Comparison of ENCODE assay signal across 13 cellular contexts in genomic region chr9:20436475-20437195, GRCh38.
DNase-seq lines count a peak whose midpoint lies in the region; ATAC-seq and TF ChIP-seq lines count a peak whose summit lies in the region.
"Had no signal": no experiment of that assay in that cellular context is flagged by ENCODE, and none has a peak within 500 bp of the region (broad histone marks: within the 10 kb centered on the region; RNA-seq: fewer than 3 reads in every experiment).

No MANE protein-coding gene starts in this region.

- no peak for DNase-seq in activated T-cell treated with anti-CD3 and anti-CD28 coated beads, Interleukin-2, amount 50 U/mL, for 4 hours
- no peak for DNase-seq in activated T-cell treated with anti-CD3 and anti-CD28 coated beads, Interleukin-2, amount 50 U/mL, for 24 hours
- DNase-seq in stimulated activated naive CD8-positive, alpha-beta T cell treated with anti-CD3 and anti-CD28 coated beads, Interleukin-15, amount 100 ng/mL, for 72 hours: no peak
- no peak for DNase-seq in stimulated activated naive CD8-positive, alpha-beta T cell treated with anti-CD3 and anti-CD28 coated beads, Interleukin-15, Interleukin-2, amounts not matched to agents 100 U/mL and 50 U/mL, for 24 hours
- DNase-seq in IMR-90: no peak
- no peak for DNase-seq in NCI-H2171 treated with DMSO at 0.1 percent for 48 hours (lab: John Stamatoyannopoulos, UW)
- DNase-seq in NCI-H1930 (lab: John Stamatoyannopoulos, UW): no peak
- DNase-seq: BE2C; CD4-positive, alpha-beta memory T cell; DMS153; DMS79 treated with DMSO at 0.1 percent for 48 hours had no signal

- no peaks in the 10 kb centered on the region; the same call in 1 of the 2 replicates for H3K27me3 ChIP-seq in IMR-90 (ENCODE audit: control insufficient read depth, insufficient read depth, low read length)
- H3K27me3 ChIP-seq: BE2C had no signal

- peaks cover 6% of the 10 kb centered on the region for H3K36me3 Mint-ChIP-seq in activated T-cell treated with anti-CD3 and anti-CD28 coated beads, Interleukin-2, amount 50 U/mL, for 4 hours (ENCODE audit: insufficient read depth)
- H3K36me3 Mint-ChIP-seq in activated T-cell treated with anti-CD3 and anti-CD28 coated beads, Interleukin-2, amount 50 U/mL, for 24 hours (ENCODE audit: low read depth): peaks cover 25% of the 10 kb centered on the region

- no peak overlapping the region for H3K14ac ChIP-seq in IMR-90 (replicated peaks; ENCODE audit: low read depth, low read length)

- no peak for TF ChIP-seq RAD21 in IMR-90 (IDR thresholded peaks at IDR 0.05; ENCODE audit: low read length)

- H3K56ac ChIP-seq in IMR-90 (ENCODE audit: extremely low read depth, insufficient read depth, low read length): no peak overlapping the region

- H2AK9ac ChIP-seq in IMR-90 (replicated peaks; ENCODE audit: low read depth, low read length, poor library complexity): no peak overlapping the region

- H3K4me2 ChIP-seq in IMR-90 (ENCODE audit: low read depth, low read length): no peak overlapping the region

- peak; percentile 61 to 63 for ATAC-seq in activated T-cell treated with anti-CD3 and anti-CD28 coated beads, Interleukin-2, amount 50 U/mL, for 4 hours
- ATAC-seq in stimulated activated naive CD8-positive, alpha-beta T cell treated with anti-CD3 and anti-CD28 coated beads, Interleukin-15, amount 100 ng/mL, for 72 hours: peak; percentile 60
- no peak for ATAC-seq in stimulated activated naive CD8-positive, alpha-beta T cell treated with anti-CD3 and anti-CD28 coated beads, Interleukin-15, Interleukin-2, amounts not matched to agents 100 U/mL and 50 U/mL, for 24 hours
- ATAC-seq in IMR-90 (ENCODE audit: low read depth): no peak
- ATAC-seq: HCT116 had no signal

- H3K27ac Mint-ChIP-seq in activated T-cell treated with anti-CD3 and anti-CD28 coated beads, Interleukin-2, amount 50 U/mL, for 24 hours: no peak overlapping the region
- no peak overlapping the region for H3K27ac Mint-ChIP-seq in stimulated activated naive CD8-positive, alpha-beta T cell treated with anti-CD3 and anti-CD28 coated beads, Interleukin-15, amount 100 ng/mL, for 72 hours

- H2BK120ac ChIP-seq in IMR-90 (ENCODE audit: low read depth, low read length): no peak overlapping the region

- no peaks in the 10 kb centered on the region for H3K27me3 Mint-ChIP-seq in activated T-cell treated with anti-CD3 and anti-CD28 coated beads, Interleukin-2, amount 50 U/mL, for 4 hours (ENCODE audit: low read depth)
- no peaks in the 10 kb centered on the region for H3K27me3 Mint-ChIP-seq in activated T-cell treated with anti-CD3 and anti-CD28 coated beads, Interleukin-2, amount 50 U/mL, for 24 hours
- H3K27me3 Mint-ChIP-seq in stimulated activated naive CD8-positive, alpha-beta T cell treated with anti-CD3 and anti-CD28 coated beads, Interleukin-15, amount 100 ng/mL, for 72 hours: no peaks in the 10 kb centered on the region
- H3K27me3 Mint-ChIP-seq: CD4-positive, alpha-beta memory T cell had no signal

- H2BK20ac ChIP-seq in IMR-90 (ENCODE audit: low read depth, low read length): no peak overlapping the region

- H3K23ac ChIP-seq in IMR-90 (ENCODE audit: low read depth, low read length): no peak overlapping the region

- TF ChIP-seq POLR2A in IMR-90 (IDR thresholded peaks at IDR 0.05; ENCODE audit: low read depth, low read length): no peak

- no peak overlapping the region; the same call in 2 of the 3 replicates for H2BK15ac ChIP-seq in IMR-90 (ENCODE audit: low read depth, low read length)

- no peak overlapping the region for H4K5ac ChIP-seq in IMR-90 (ENCODE audit: low read depth, low read length)

- H3K36me3 ChIP-seq in IMR-90 (ENCODE audit: control insufficient read depth, insufficient read depth, low read length): peaks cover 3% of the 10 kb centered on the region; the same call in 1 of the 2 replicates
- H3K36me3 ChIP-seq: BE2C had no signal

- no TSS peak for BruUV-seq in IMR-90 (replicated peaks; lab: Mats Ljungman, UMichigan)

- no peak overlapping the region for H2AK5ac ChIP-seq in IMR-90 (ENCODE audit: low read depth, low read length)

- dilution Hi-C loops in IMR-90 (cut with HindIII; ENCODE audit: low sequenced_read_pairs, unreplicated experiment): no loop called here

- H3K27ac ChIP-seq in IMR-90 (ENCODE audit: insufficient read depth, low read length): no peak overlapping the region
- H3K27ac ChIP-seq: C4-2B had no signal

- H4K20me1 ChIP-seq in IMR-90 (ENCODE audit: insufficient read depth, low read length): no peaks in the 10 kb centered on the region

- no peaks in the 10 kb centered on the region; the same call in 1 of the 2 replicates for H3K9me1 ChIP-seq in IMR-90 (ENCODE audit: insufficient read depth, low read length)

- no peak overlapping the region for H3K4me3 ChIP-seq in IMR-90 (ENCODE audit: insufficient read depth, low read depth, low read length)

- no peaks in the 10 kb centered on the region for H3K9me3 ChIP-seq in IMR-90 (ENCODE audit: control insufficient read depth, insufficient read depth, low read length)
- H3K9me3 ChIP-seq: BE2C had no signal

- H3K4ac ChIP-seq in IMR-90 (ENCODE audit: low read depth, low read length): no peak overlapping the region

- H3K9me3 Mint-ChIP-seq in activated T-cell treated with anti-CD3 and anti-CD28 coated beads, Interleukin-2, amount 50 U/mL, for 4 hours: no peaks in the 10 kb centered on the region
- no peaks in the 10 kb centered on the region for H3K9me3 Mint-ChIP-seq in activated T-cell treated with anti-CD3 and anti-CD28 coated beads, Interleukin-2, amount 50 U/mL, for 24 hours
- no peaks in the 10 kb centered on the region for H3K9me3 Mint-ChIP-seq in stimulated activated naive CD8-positive, alpha-beta T cell treated with anti-CD3 and anti-CD28 coated beads, Interleukin-15, amount 100 ng/mL, for 72 hours
- H3K9me3 Mint-ChIP-seq: CD4-positive, alpha-beta memory T cell had no signal

- no peak overlapping the region for H4K8ac ChIP-seq in IMR-90 (ENCODE audit: low read depth in 2 of 2, low read length in 2 of 2)

- H2BK5ac ChIP-seq in IMR-90 (ENCODE audit: low read depth, low read length, poor library complexity, severe bottlenecking): no peak overlapping the region

- no peak overlapping the region for H3K4me3 Mint-ChIP-seq in activated T-cell treated with anti-CD3 and anti-CD28 coated beads, Interleukin-2, amount 50 U/mL, for 4 hours
- H3K4me3 Mint-ChIP-seq in activated T-cell treated with anti-CD3 and anti-CD28 coated beads, Interleukin-2, amount 50 U/mL, for 24 hours: no peak overlapping the region
- no peak overlapping the region for H3K4me3 Mint-ChIP-seq in stimulated activated naive CD8-positive, alpha-beta T cell treated with anti-CD3 and anti-CD28 coated beads, Interleukin-15, amount 100 ng/mL, for 72 hours
- H3K4me3 Mint-ChIP-seq: CD4-positive, alpha-beta memory T cell had no signal

- no CpG with 5 or more reads among the region's 1 CpG for WGBS in IMR-90 (ENCODE audit: extremely low coverage in 2 of 2, insufficient read length in 1 of 2), 2 experiments

- POLR2A ChIA-PET in IMR-90 (lab: Charles Lee; ENCODE audit: unreplicated experiment): no interaction called here

- no peak for TF ChIP-seq CTCF in IMR-90 (conservative IDR thresholded peaks at IDR 0.05; ENCODE audit: low read depth, low read length)

- in situ Hi-C loops in IMR-90 (cut with MboI; ENCODE audit: low sequenced_read_pairs): no loop called here

- peaks cover 21% of the 10 kb centered on the region for H3K4me1 Mint-ChIP-seq in activated T-cell treated with anti-CD3 and anti-CD28 coated beads, Interleukin-2, amount 50 U/mL, for 4 hours (ENCODE audit: low read depth)
- peaks cover 50% of the 10 kb centered on the region for H3K4me1 Mint-ChIP-seq in activated T-cell treated with anti-CD3 and anti-CD28 coated beads, Interleukin-2, amount 50 U/mL, for 24 hours (ENCODE audit: low read depth)
- H3K4me1 Mint-ChIP-seq in stimulated activated naive CD8-positive, alpha-beta T cell treated with anti-CD3 and anti-CD28 coated beads, Interleukin-15, amount 100 ng/mL, for 72 hours: peaks cover 17% of the 10 kb centered on the region

- H3K4me1 ChIP-seq in IMR-90 (ENCODE audit: control insufficient read depth, insufficient read depth, low read length): peaks cover 3% of the 10 kb centered on the region
- H3K4me1 ChIP-seq: BE2C had no signal

- H3K9ac ChIP-seq in IMR-90 (ENCODE audit: low read depth, low read length): no peak overlapping the region

- no peak overlapping the region for H4K91ac ChIP-seq in IMR-90 (ENCODE audit: insufficient read depth, low read depth, low read length)

- intact Hi-C loops in IMR-90 (cut with micrococcal nuclease): loop anchor here (10.0 kb wide), 1 partner anchor 508 kb away; no protein-coding TSS in a partner anchor

- H2AFZ ChIP-seq in IMR-90 (replicated peaks; ENCODE audit: low read length, poor library complexity): no peak overlapping the region

- H3K18ac ChIP-seq in IMR-90 (ENCODE audit: low read depth, low read length): no peak overlapping the region

- peaks cover 2 to 3% of the 10 kb centered on the region in 2 experiments; a peak in 2 of 4 replicates for H3K79me1 ChIP-seq in IMR-90 (ENCODE audit: low read depth in 1 of 2, low read length in 2 of 2)

- CTCF ChIA-PET in IMR-90 (lab: Yijun Ruan, JAX): interaction anchor here (1.0 kb wide), 1 partner anchor 188 kb away, joined by 3 read pairs; no protein-coding TSS in a partner anchor

TF ChIP-seq in IMR-90, 13 proteins besides CTCF, POLR2A, EP300 and RAD21:
- TF ChIP-seq MAFK (IDR thresholded peaks at IDR 0.05; ENCODE audit: low read depth, low read length) (peak; percentile 83), BHLHE40 (IDR thresholded peaks at IDR 0.05; ENCODE audit: low read depth, low read length) (no peak), SMC3 (IDR thresholded peaks at IDR 0.05; ENCODE audit: low read depth, low read length) (no peak), ELK1 (IDR thresholded peaks at IDR 0.05; ENCODE audit: borderline replicate concordance, low read depth, low read length) (no peak), FOS (IDR thresholded peaks at IDR 0.05; ENCODE audit: low read depth, low read length) (no peak)

Comparison
In these comparisons a context has a peak if more than half of its experiments do, and no peak if none do; other contexts are left out.
1. ATAC-seq: peak in activated T-cell treated with anti-CD3 and anti-CD28 coated beads, Interleukin-2, amount 50 U/mL, for 4 hours (2 of 2) and stimulated activated naive CD8-positive, alpha-beta T cell treated with anti-CD3 and anti-CD28 coated beads, Interleukin-15, amount 100 ng/mL, for 72 hours (single experiment); none in stimulated activated naive CD8-positive, alpha-beta T cell treated with anti-CD3 and anti-CD28 coated beads, Interleukin-15, Interleukin-2, amounts not matched to agents 100 U/mL and 50 U/mL, for 24 hours (single experiment) and IMR-90 (single experiment).